8 cellular contexts compared by ENCODE assay signal in the genomic region with DNA sequence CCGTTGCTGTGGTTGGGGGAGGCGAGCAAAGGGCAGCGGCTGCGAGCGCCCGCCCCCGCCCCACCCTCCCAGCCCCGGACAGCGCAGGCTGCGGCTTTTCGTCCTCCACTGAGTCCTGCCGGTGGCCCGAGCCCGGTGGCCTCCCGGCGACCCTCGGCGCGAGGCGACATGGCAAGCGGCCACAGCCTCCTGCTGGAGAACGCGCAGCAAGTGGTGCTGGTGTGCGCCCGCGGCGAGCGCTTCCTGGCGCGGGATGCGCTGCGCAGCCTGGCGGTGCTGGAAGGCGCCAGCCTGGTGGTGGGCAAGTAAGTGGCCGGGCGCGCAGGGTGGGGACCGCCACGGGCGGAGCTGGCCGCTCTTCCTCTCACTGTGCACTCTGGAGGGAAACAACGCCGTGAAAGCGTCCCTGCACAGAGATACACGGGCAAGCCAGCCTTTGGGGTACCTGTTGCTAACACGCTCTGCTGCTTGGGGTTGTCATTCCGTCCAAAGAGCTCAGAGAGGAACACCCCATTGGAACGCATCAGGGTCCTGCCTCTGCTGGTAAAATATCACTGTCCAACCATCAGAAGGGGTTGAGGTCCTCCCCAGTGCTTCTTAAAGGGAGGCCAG. TPM values are rescaled to one million over a fixed set of nuclear protein-coding genes. Genes with fewer than 3 reads are reported as not detected.
DNase-seq lines count a peak whose midpoint lies in the region; ATAC-seq and TF ChIP-seq lines count a peak whose summit lies in the region.

A gene with protein sequence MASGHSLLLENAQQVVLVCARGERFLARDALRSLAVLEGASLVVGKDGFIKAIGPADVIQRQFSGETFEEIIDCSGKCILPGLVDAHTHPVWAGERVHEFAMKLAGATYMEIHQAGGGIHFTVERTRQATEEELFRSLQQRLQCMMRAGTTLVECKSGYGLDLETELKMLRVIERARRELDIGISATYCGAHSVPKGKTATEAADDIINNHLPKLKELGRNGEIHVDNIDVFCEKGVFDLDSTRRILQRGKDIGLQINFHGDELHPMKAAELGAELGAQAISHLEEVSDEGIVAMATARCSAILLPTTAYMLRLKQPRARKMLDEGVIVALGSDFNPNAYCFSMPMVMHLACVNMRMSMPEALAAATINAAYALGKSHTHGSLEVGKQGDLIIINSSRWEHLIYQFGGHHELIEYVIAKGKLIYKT (plus strand): TSS at position 101 of the 612 bp plus-strand sequence. CDS start 68 bp downstream, at position 169.

- H3K27me3 Mint-ChIP-seq in natural killer cell treated with Interleukin-12 subunit alpha and Interleukin-12 subunit beta and Interleukin-15 and Interleukin-18, amount 100 ng/mL, for 72 hours: peaks cover 0 to 4% of the 10 kb centered on the region in 2 donors

- peak; percentile 23 for TF ChIP-seq CTCF in AG09309 (IDR thresholded peaks at IDR 0.05; ENCODE audit: control insufficient read depth, insufficient read depth, low read depth, low read length, missing control alignments)

- peak within 1 kb of the TSS; percentile 95 for H3K4me3 Mint-ChIP-seq in natural killer cell treated with Interleukin-12 subunit alpha and Interleukin-12 subunit beta and Interleukin-15 and Interleukin-18, amount 100 ng/mL, for 72 hours

- peak; percentile 50 for ATAC-seq in GM18870 (IDR thresholded peaks at IDR 0.05; ENCODE audit: unreplicated experiment)
- peak; percentile 49 for ATAC-seq in HG03103 (IDR thresholded peaks at IDR 0.05; ENCODE audit: low read depth, unreplicated experiment)
- peak; percentile 82 to 84 for ATAC-seq in natural killer cell treated with Interleukin-12 subunit alpha and Interleukin-12 subunit beta and Interleukin-15 and Interleukin-18, amount 100 ng/mL, for 72 hours

- H3K27ac Mint-ChIP-seq in natural killer cell treated with Interleukin-12 subunit alpha and Interleukin-12 subunit beta and Interleukin-15 and Interleukin-18, amount 100 ng/mL, for 72 hours: peak within 1 kb of the TSS; percentile 73 to 85

- peak within 1 kb of the TSS; percentile 40 for H3K27ac ChIP-seq in substantia nigra (ENCODE audit: low read depth, low read length, poor library complexity, severe bottlenecking)

- peak within 1 kb of the TSS; percentile 65 for H3K4me3 ChIP-seq in AG09309 (ENCODE audit: control insufficient read depth, low read depth, low read length)

- no peaks in the 10 kb centered on the region for H3K9me3 Mint-ChIP-seq in natural killer cell treated with Interleukin-12 subunit alpha and Interleukin-12 subunit beta and Interleukin-15 and Interleukin-18, amount 100 ng/mL, for 72 hours

- no peak for DNase-seq in AG09309 (ENCODE audit: low read depth)
- peak; percentile 46 for DNase-seq in NOMO-1 treated with DMSO at 0.1 percent for 48 hours (lab: John Stamatoyannopoulos, UW; ENCODE audit: unreplicated experiment)
- DNase-seq in activated T-cell treated with anti-CD3 and anti-CD28 coated beads, Interleukin-2, amount 50 U/mL, for 48 hours: peak; percentile 76 to 84
- DNase-seq in fibroblast of gingiva (ENCODE audit: low read depth): peak; percentile 49
- peak; percentile 74 for DNase-seq in natural killer cell treated with Interleukin-12 subunit alpha and Interleukin-12 subunit beta and Interleukin-15 and Interleukin-18, amount 100 ng/mL, for 72 hours (ENCODE audit: low spot score)
- DNase-seq in substantia nigra (lab: John Stamatoyannopoulos, UW): peak in 33 of 49 donors; percentile 9 to 78 (median 31)

- H3K36me3 Mint-ChIP-seq in natural killer cell treated with Interleukin-12 subunit alpha and Interleukin-12 subunit beta and Interleukin-15 and Interleukin-18, amount 100 ng/mL, for 72 hours: no peaks in the 10 kb centered on the region

- H3K4me1 Mint-ChIP-seq in natural killer cell treated with Interleukin-12 subunit alpha and Interleukin-12 subunit beta and Interleukin-15 and Interleukin-18, amount 100 ng/mL, for 72 hours (ENCODE audit: low read depth in 2 of 2): peaks cover 6 to 9% of the 10 kb centered on the region in 2 donors

RNA-seq across cellular contexts. Expression of the gene that starts here (rescaled TPM):
- total RNA-seq in natural killer cell treated with Interleukin-12 subunit alpha and Interleukin-12 subunit beta and Interleukin-15 and Interleukin-18, amount 100 ng/mL, for 72 hours: 1 to 10 TPM in 1 of 2 donors, under 1 TPM in 1; 0.74 to 2.1 TPM
